Comparison of ENCODE assay signal across 8 cellular contexts in the genomic region with DNA sequence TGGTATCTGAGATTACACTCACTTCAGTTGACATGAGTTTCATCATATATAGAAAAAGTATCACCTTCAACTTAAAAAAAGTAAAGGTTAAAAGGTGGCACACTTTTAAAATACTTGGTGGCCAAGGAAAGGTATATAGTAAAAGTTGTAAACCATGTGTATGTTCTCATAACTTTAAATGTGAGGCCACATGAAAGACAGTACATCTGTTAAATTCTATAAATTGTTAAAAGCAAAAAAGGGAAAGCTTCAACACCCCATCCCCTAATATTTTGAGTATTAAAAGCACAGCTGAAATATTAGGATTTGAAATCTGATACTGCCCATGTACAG. TPM values are rescaled to one million over a fixed set of nuclear protein-coding genes. Genes with fewer than 3 reads are reported as not detected.
DNase-seq lines count a peak whose midpoint lies in the region; ATAC-seq lines count a peak whose summit lies in the region.
"Had no signal": no experiment of that assay in that cellular context is flagged by ENCODE, and none has a peak within 500 bp of the region (broad histone marks: within the 10 kb centered on the region; RNA-seq: fewer than 3 reads in every experiment).

No MANE protein-coding gene starts in this region.

- peak overlapping the region; percentile 37; the same call in 1 of the 2 replicates for H3K9ac ChIP-seq in iPS-20b (ENCODE audit: low read depth, low read length)
- peak overlapping the region; percentile 82 to 98 for H3K9ac ChIP-seq in stomach smooth muscle (ENCODE audit: low read length in 2 of 2)

- peak overlapping the region; percentile 87 for H3K4me3 ChIP-seq in iPS-20b (ENCODE audit: low read length)
- peak overlapping the region; percentile 94 to 98 for H3K4me3 ChIP-seq in stomach smooth muscle (ENCODE audit: low read length in 2 of 2)
- H3K4me3 ChIP-seq: mucosa of descending colon had no signal

- peak overlapping the region; percentile 91 for H3K27ac Mint-ChIP-seq in activated T-helper 17 cell treated with anti-CD3 and anti-CD28 coated beads, Interleukin-2, amount 50 U/mL, for 72 hours

- DNase-seq in HT-29 (ENCODE audit: low spot score) (peak; percentile 42), epidermal melanocyte (ENCODE audit: insufficient read length, low spot score) (no peak)
- DNase-seq: mucosa of descending colon had no signal

- H3K9me3 Mint-ChIP-seq in activated T-helper 17 cell treated with anti-CD3 and anti-CD28 coated beads, Interleukin-2, amount 50 U/mL, for 72 hours = no peaks in the 10 kb centered on the region

- H3K4me1 Mint-ChIP-seq in activated T-helper 17 cell treated with anti-CD3 and anti-CD28 coated beads, Interleukin-2, amount 50 U/mL, for 72 hours = peaks cover 21% of the 10 kb centered on the region

- ATAC-seq in activated T-helper 17 cell treated with anti-CD3 and anti-CD28 coated beads, Interleukin-2, amount 50 U/mL, for 72 hours (replicated peaks) = no peak
- ATAC-seq in HG03571 (IDR thresholded peaks at IDR 0.05; ENCODE audit: unreplicated experiment) (no peak), GM21528 (IDR thresholded peaks at IDR 0.05; ENCODE audit: low FRiP score, unreplicated experiment) (no peak)

- H3K4me3 Mint-ChIP-seq in activated T-helper 17 cell treated with anti-CD3 and anti-CD28 coated beads, Interleukin-2, amount 50 U/mL, for 72 hours = peak overlapping the region; percentile 87

- peaks cover 48% of the 10 kb centered on the region for H3K36me3 ChIP-seq in iPS-20b (ENCODE audit: insufficient read depth, low read depth, low read length)
- peaks cover 8 to 30% of the 10 kb centered on the region in 2 donors for H3K36me3 ChIP-seq in stomach smooth muscle (ENCODE audit: control insufficient read depth in 2 of 2, insufficient read depth in 2 of 2, low read length in 2 of 2)

- H3K27ac ChIP-seq in iPS-20b (ENCODE audit: low read length) (no peak overlapping the region), stomach smooth muscle (ENCODE audit: low read length) (peak overlapping the region; percentile 98)

- H3K36me3 Mint-ChIP-seq in activated T-helper 17 cell treated with anti-CD3 and anti-CD28 coated beads, Interleukin-2, amount 50 U/mL, for 72 hours (ENCODE audit: low read depth) = peaks cover 70% of the 10 kb centered on the region

- H3K4me1 ChIP-seq in iPS-20b (ENCODE audit: insufficient read depth, low read length) = peaks cover 60% of the 10 kb centered on the region
- peaks cover 22% of the 10 kb centered on the region for H3K4me1 ChIP-seq in stomach smooth muscle (ENCODE audit: control insufficient read depth, insufficient read depth, low read length)

- no peaks in the 10 kb centered on the region for H3K27me3 ChIP-seq in iPS-20b (ENCODE audit: insufficient read depth, low read length)
- H3K27me3 ChIP-seq in stomach smooth muscle (ENCODE audit: control insufficient read depth in 1 of 2, insufficient read depth in 2 of 2, low read length in 2 of 2) = no peaks in the 10 kb centered on the region

- no peaks in the 10 kb centered on the region for H3K27me3 Mint-ChIP-seq in activated T-helper 17 cell treated with anti-CD3 and anti-CD28 coated beads, Interleukin-2, amount 50 U/mL, for 72 hours

- no peaks in the 10 kb centered on the region for H3K9me3 ChIP-seq in iPS-20b (ENCODE audit: insufficient read depth, low read depth, low read length)
- no peaks in the 10 kb centered on the region for H3K9me3 ChIP-seq in stomach smooth muscle (ENCODE audit: control insufficient read depth in 2 of 2, low read length in 2 of 2)
- H3K9me3 ChIP-seq: mucosa of descending colon had no signal

RNA-seq across cellular contexts. Expression of a gene that starts 5.6 kb away (rescaled TPM):
- 203 and 235 TPM in 2 replicates for total RNA-seq in HT-29 (2014; rRNA removed; shearing (Covaris generic))
- total RNA-seq in activated T-helper 17 cell treated with anti-CD3 and anti-CD28 coated beads, Interleukin-2, amount 50 U/mL, for 72 hours = 100 to 1,000 TPM in 1 of 2 donors, 10 to 100 TPM in 1; 84.5 to 134 TPM
